Comparison of ENCODE assay signal across 26 cellular contexts in genomic region chr11:77789731-77790476, GRCh38. TPM values are rescaled to one million over a fixed set of nuclear protein-coding genes. Genes with fewer than 3 reads are reported as not detected.
A peak's percentile ranks its signal among the peaks of the same experiment; 100 is the strongest.
DNase-seq lines count a peak whose midpoint lies in the region; ATAC-seq and TF ChIP-seq lines count a peak whose summit lies in the region.
"Had no signal": no experiment of that assay in that cellular context is flagged by ENCODE, and none has a peak within 500 bp of the region (broad histone marks: within the 10 kb centered on the region; RNA-seq: fewer than 3 reads in every experiment).

No MANE protein-coding gene starts in this region.

- peaks cover 100% of the 10 kb centered on the region for H3K79me2 ChIP-seq in GM23338 (replicated peaks; ENCODE audit: insufficient read depth)

- H3K9me2 ChIP-seq in GM23338 (ENCODE audit: insufficient read depth) = no peaks in the 10 kb centered on the region; the same call in 1 of the 2 replicates

- no peak for TF ChIP-seq POLR2A in body of pancreas (IDR thresholded peaks at IDR 0.05)

- H3K4me3 Mint-ChIP-seq in CD8-positive, alpha-beta memory T cell = peak overlapping the region in 2 of 7 donors; percentile 27 to 52
- H3K4me3 Mint-ChIP-seq in GM23338 (no peak overlapping the region), natural killer cell (no peak overlapping the region)
- H3K4me3 Mint-ChIP-seq in effector memory CD8-positive, alpha-beta T cell = no peak overlapping the region
- H3K4me3 Mint-ChIP-seq: stimulated activated naive B cell treated with anti-CD40 and anti-IgM and Interleukin-4, amounts not matched to agents 10 μg/mL and 1 μg/mL and 100 μg/mL, for 72 hours had no signal

- DNase-seq in CD8-positive, alpha-beta memory T cell = no peak
- peak; percentile 58 for DNase-seq in GM23338 (ENCODE audit: low spot score)
- no peak for DNase-seq in effector memory CD8-positive, alpha-beta T cell
- no peak for DNase-seq in natural killer cell
- no peak for DNase-seq in middle frontal gyrus (ENCODE audit: extremely low spot score, low spot score)
- DNase-seq in substantia nigra (lab: John Stamatoyannopoulos, UW) = no peak
- no peak for DNase-seq in body of pancreas
- DNase-seq: activated CD4-positive, alpha-beta T cell treated with anti-CD3 and anti-CD28 coated beads, Interleukin-2, amount 50 U/mL, for 1 hour; CD4-positive, CD25-positive, alpha-beta regulatory T cell; cerebellar nuclear complex; DMS79; head of caudate nucleus; naive thymus-derived CD4-positive, alpha-beta T cell; NCI-H187; NCI-H526 treated with DMSO at 0.1 percent for 48 hours; ovary; spleen; stimulated activated CD4-positive, alpha-beta T cell treated with anti-CD3 and anti-CD28 coated beads, Interleukin-2, amount 100 ng/mL, for 48 hours; stimulated activated naive B cell treated with anti-CD40 and anti-IgM and Interleukin-4, amounts not matched to agents 10 μg/mL and 1 μg/mL and 100 μg/mL, for 72 hours had no signal

- no peaks in the 10 kb centered on the region for H3K27me3 Mint-ChIP-seq in CD8-positive, alpha-beta memory T cell
- H3K27me3 Mint-ChIP-seq in GM23338 (ENCODE audit: insufficient read depth, low read depth, poor library complexity) (peaks cover 11% of the 10 kb centered on the region), natural killer cell (ENCODE audit: low read depth in 2 of 2) (no peaks in the 10 kb centered on the region)
- no peaks in the 10 kb centered on the region for H3K27me3 Mint-ChIP-seq in effector memory CD8-positive, alpha-beta T cell
- H3K27me3 Mint-ChIP-seq: activated naive CD8-positive, alpha-beta T cell; CD4-positive, CD25-positive, alpha-beta regulatory T cell; naive thymus-derived CD4-positive, alpha-beta T cell; stimulated activated naive B cell treated with anti-CD40 and anti-IgM and Interleukin-4, amounts not matched to agents 10 μg/mL and 1 μg/mL and 100 μg/mL, for 72 hours had no signal

- H2AFZ ChIP-seq in GM23338 = no peak overlapping the region

- H3F3A ChIP-seq in GM23338 (replicated peaks; ENCODE audit: low read depth) = no peaks in the 10 kb centered on the region; the same call in 1 of the 2 replicates

- ATAC-seq in GM23338 (peak; percentile 93), natural killer cell (peak in 2 of 3 donors; percentile 24 to 26), body of pancreas (no peak)
- ATAC-seq in effector memory CD8-positive, alpha-beta T cell (replicated peaks) = no peak
- ATAC-seq: stimulated activated naive B cell treated with anti-CD40 and anti-IgM and Interleukin-4, amounts not matched to agents 10 μg/mL and 1 μg/mL and 100 μg/mL, for 72 hours had no signal

- POLR2A ChIA-PET in CD8-positive, alpha-beta memory T cell (lab: Charles Lee) = no interaction called here

- TF ChIP-seq CTCF in GM23338 (conservative IDR thresholded peaks at IDR 0.05; ENCODE audit: low read depth in 2 of 2) (peak; percentile 45 to 65), natural killer cell (IDR thresholded peaks at IDR 0.05) (no peak), body of pancreas (IDR thresholded peaks at IDR 0.05) (no peak)

- H3K36me3 Mint-ChIP-seq in CD8-positive, alpha-beta memory T cell = peaks cover 21 to 49% (median 23%) of the 10 kb centered on the region in 3 donors
- H3K36me3 Mint-ChIP-seq in GM23338 (ENCODE audit: low read depth) (peaks cover 58% of the 10 kb centered on the region), natural killer cell (no peaks in the 10 kb centered on the region)
- H3K36me3 Mint-ChIP-seq in effector memory CD8-positive, alpha-beta T cell (ENCODE audit: insufficient read depth) = peaks cover 4% of the 10 kb centered on the region

- H3K9me3 ChIP-seq in CD8-positive, alpha-beta memory T cell (ENCODE audit: low read length) = no peaks in the 10 kb centered on the region
- no peaks in the 10 kb centered on the region for H3K9me3 ChIP-seq in body of pancreas
- H3K9me3 ChIP-seq: ovary, thoracic aorta had no signal

- H3K27ac Mint-ChIP-seq in CD8-positive, alpha-beta memory T cell = peak overlapping the region in 5 of 8 donors; percentile 30 to 75 (median 67)
- H3K27ac Mint-ChIP-seq in GM23338 = no peak overlapping the region
- H3K27ac Mint-ChIP-seq in effector memory CD8-positive, alpha-beta T cell = peak overlapping the region; percentile 0 to 84
- H3K27ac Mint-ChIP-seq in natural killer cell = peak overlapping the region; percentile 67 to 72
- H3K27ac Mint-ChIP-seq: activated T-helper 2 cell treated with anti-CD3 and anti-CD28 coated beads, Interferon-gamma antibody, Interleukin-2, Interleukin-4, amounts not matched to agents 10 μg/mL and 5 μg/mL and 100 μg/mL, durations not matched to agents 14 hours and 24 hours and 36 hours; stimulated activated naive B cell treated with anti-CD40 and anti-IgM and Interleukin-4, amounts not matched to agents 10 μg/mL and 1 μg/mL and 100 μg/mL, for 72 hours had no signal

- no peak overlapping the region for H3K27ac ChIP-seq in CD8-positive, alpha-beta memory T cell (ENCODE audit: low read depth, low read length)
- H3K27ac ChIP-seq in GM23338 (ENCODE audit: low read depth) = no peak overlapping the region
- H3K27ac ChIP-seq in substantia nigra (ENCODE audit: low read depth, low read length, poor library complexity, severe bottlenecking) = no peak overlapping the region
- no peak overlapping the region for H3K27ac ChIP-seq in body of pancreas
- H3K27ac ChIP-seq: HL-60, ovary, SK-N-MC, spleen, thoracic aorta, VCaP had no signal

- peaks cover 28% of the 10 kb centered on the region for H4K20me1 ChIP-seq in GM23338 (replicated peaks; ENCODE audit: insufficient read depth)

- H3K4me2 ChIP-seq in GM23338 = no peak overlapping the region

- H3K4me1 ChIP-seq in CD8-positive, alpha-beta memory T cell (ENCODE audit: insufficient read depth, low read length) = peaks cover 22% of the 10 kb centered on the region
- peaks cover 14% of the 10 kb centered on the region; the same call in 1 of the 2 replicates for H3K4me1 ChIP-seq in GM23338 (ENCODE audit: insufficient read depth)
- H3K4me1 ChIP-seq in body of pancreas = no peaks in the 10 kb centered on the region

- no peaks in the 10 kb centered on the region for H3K9me3 Mint-ChIP-seq in CD8-positive, alpha-beta memory T cell
- H3K9me3 Mint-ChIP-seq in GM23338 = peaks cover 38% of the 10 kb centered on the region
- peaks cover 0 to 4% of the 10 kb centered on the region in 2 donors for H3K9me3 Mint-ChIP-seq in effector memory CD8-positive, alpha-beta T cell
- H3K9me3 Mint-ChIP-seq in natural killer cell = no peaks in the 10 kb centered on the region

- WGBS in body of pancreas, 2 donors = 97 to 100% methylated on average over 1 to 5 of the region's 5 CpGs

- peaks cover 4% of the 10 kb centered on the region for H3K36me3 ChIP-seq in CD8-positive, alpha-beta memory T cell (ENCODE audit: insufficient read depth, low read length)
- H3K36me3 ChIP-seq in GM23338 (ENCODE audit: insufficient read depth) (0 out of 2 replicates have a peak, but pooled peaks cover 8% of the 10 kb centered on the region), body of pancreas (replicated peaks in 1 of 2; ENCODE audit: insufficient read depth in 1 of 2, low read depth in 2 of 2) (no peaks in the 10 kb centered on the region)
- H3K36me3 ChIP-seq: ovary, thoracic aorta had no signal

- H3K27me3 ChIP-seq in CD8-positive, alpha-beta memory T cell (ENCODE audit: insufficient read depth, low read length, poor library complexity, severe bottlenecking) = no peaks in the 10 kb centered on the region
- H3K27me3 ChIP-seq in GM23338 (ENCODE audit: insufficient read depth) = no peaks in the 10 kb centered on the region
- H3K27me3 ChIP-seq in body of pancreas = no peaks in the 10 kb centered on the region
- H3K27me3 ChIP-seq: ovary, spleen had no signal

- H3K4me3 ChIP-seq in CD8-positive, alpha-beta memory T cell (ENCODE audit: low read length) = no peak overlapping the region
- H3K4me3 ChIP-seq in GM23338 (no peak overlapping the region), body of pancreas (no peak overlapping the region)
- H3K4me3 ChIP-seq: HAP-1, ovary, SK-N-MC, spleen, thoracic aorta had no signal

- CTCF ChIA-PET in CD8-positive, alpha-beta memory T cell (lab: Charles Lee) = interaction anchor here (1.0 to 1.6 kb wide), 2 partner anchors 10 to 30 kb away, joined by 3 to 5 read pairs; no protein-coding TSS in a partner anchor

- intact Hi-C loops in natural killer cell (cut with micrococcal nuclease) (no loop called here), body of pancreas (cut with DNase I) (no loop called here)

- H3K4me1 Mint-ChIP-seq in CD8-positive, alpha-beta memory T cell = peaks cover 75 to 97% (median 83%) of the 10 kb centered on the region in 3 donors
- H3K4me1 Mint-ChIP-seq in GM23338 (peaks cover 21% of the 10 kb centered on the region), natural killer cell (peaks cover 77 to 85% of the 10 kb centered on the region in 2 donors)
- peaks cover 62 to 73% of the 10 kb centered on the region in 2 donors for H3K4me1 Mint-ChIP-seq in effector memory CD8-positive, alpha-beta T cell (ENCODE audit: low read depth in 2 of 2)

RNA-seq across cellular contexts. Expression of gene RSF1, which starts 30.6 kb away (rescaled TPM):
- 10 to 100 TPM; 54.2 to 57.0 TPM for total RNA-seq in CD8-positive, alpha-beta memory T cell
- polyA plus RNA-seq in CD8-positive, alpha-beta memory T cell = 51.2 TPM
- total RNA-seq in GM23338 (2014; rRNA removed; shearing (Covaris generic)) = 42.4 and 51.2 TPM in 2 replicates
- 164 and 188 TPM in 2 replicates for polyA plus RNA-seq in GM23338 (2016; fragmentation: Nextera tagmentation; extraction: Ambion mirVana)
- total RNA-seq in natural killer cell (100 to 1,000 TPM in 2 of 3 donors, 10 to 100 TPM in 1; 87.3 to 119 (median 110) TPM), body of pancreas (100 to 1,000 TPM in 1 of 2 donors, 10 to 100 TPM in 1; 18.2 to 129 TPM)

RNA-seq across cellular contexts. Expression of gene AAMDC, which starts 31.0 kb away (rescaled TPM):
- total RNA-seq in CD8-positive, alpha-beta memory T cell = 1 to 10 TPM; 4.3 to 4.9 TPM
- 22.1 TPM for polyA plus RNA-seq in CD8-positive, alpha-beta memory T cell
- 2.3 and 5.3 TPM in 2 replicates for total RNA-seq in GM23338 (2014; rRNA removed; shearing (Covaris generic))
- polyA plus RNA-seq in GM23338 (2016; fragmentation: Nextera tagmentation; extraction: Ambion mirVana) = 39.1 and 50.2 TPM in 2 replicates
- total RNA-seq in natural killer cell = 1 to 10 TPM; 4.8 to 5.7 (median 5.4) TPM
- 10 to 100 TPM in 1 of 2 donors, 1 to 10 TPM in 1; 6.9 to 25.9 TPM for total RNA-seq in body of pancreas

Comparison
In these comparisons a context has a peak if more than half of its experiments do, and no peak if none do; other contexts are left out.
1. ATAC-seq: peak in GM23338 (single experiment) and natural killer cell (2 of 3); none in effector memory CD8-positive, alpha-beta T cell (single experiment) and body of pancreas (single experiment).
2. CTCF ChIP-seq: peak in GM23338 (2 of 2); none in natural killer cell (single experiment) and body of pancreas (0 of 7).